ENCODE assay signal across 8 cellular contexts in genomic region chr12:49967042-49967776, GRCh38. TPM values are rescaled to one million over a fixed set of nuclear protein-coding genes. Genes with fewer than 3 reads are reported as not detected.
A peak's percentile ranks its signal among the peaks of the same experiment; 100 is the strongest.
DNase-seq lines count a peak whose midpoint lies in the region; ATAC-seq and TF ChIP-seq lines count a peak whose summit lies in the region.

No MANE protein-coding gene starts in this region.

- H3K4me3 ChIP-seq in HL-60 (replicated peaks; ENCODE audit: insufficient read depth, low read length): peak overlapping the region; percentile 32
- H3K4me3 ChIP-seq in endocrine pancreas (ENCODE audit: control insufficient read depth, insufficient read depth, low read length): no peak overlapping the region
- peak overlapping the region; percentile 21 for H3K4me3 ChIP-seq in mesodermal cell (ENCODE audit: extremely low read depth, insufficient read depth, low read length, poor library complexity, severe bottlenecking)

- peaks cover 17% of the 10 kb centered on the region for H3K27me3 ChIP-seq in HL-60 (ENCODE audit: insufficient read depth, poor library complexity, severe bottlenecking)
- H3K27me3 ChIP-seq in endocrine pancreas (ENCODE audit: control insufficient read depth, insufficient read depth, low read length): no peaks in the 10 kb centered on the region

- WGBS in mesodermal cell (ENCODE audit: insufficient coverage in 2 of 2), 2 experiments: 7 to 8% methylated on average over 28 of the region's 40 CpGs

- peak overlapping the region; percentile 43 for H3K9ac ChIP-seq in endocrine pancreas (ENCODE audit: control insufficient read depth, insufficient read depth, low read length)

- TF ChIP-seq CTCF in HL-60 (IDR thresholded peaks at IDR 0.05; ENCODE audit: insufficient read depth, low read length): peak; percentile 65

- H3K36me3 ChIP-seq in endocrine pancreas (ENCODE audit: control insufficient read depth, insufficient read depth, low read length) (no peaks in the 10 kb centered on the region), mesodermal cell (ENCODE audit: control insufficient read depth, insufficient read depth, low read length) (no peaks in the 10 kb centered on the region)

- DNase-seq in AG08396 (ENCODE audit: low spot score) (peak; percentile 92), HL-60 (ENCODE audit: low read depth in 1 of 2, low spot score in 1 of 2) (peak; percentile 77 to 87), NCI-H82 treated with DMSO at 0.1 percent for 48 hours (lab: John Stamatoyannopoulos, UW; ENCODE audit: unreplicated experiment) (peak; percentile 78)
- peak; percentile 69 to 98 (median 98) for DNase-seq in activated CD8-positive, alpha-beta memory T cell treated with anti-CD3 and anti-CD28 coated beads for 48 hours (ENCODE audit: low read depth in 2 of 3, low spot score in 2 of 3)
- DNase-seq in stimulated activated CD8-positive, alpha-beta memory T cell treated with anti-CD3 and anti-CD28 coated beads, Interleukin-12 subunit alpha, Interleukin-12 subunit beta, amount 100 ng/mL, for 4 hours (ENCODE audit: low read depth): peak; percentile 77

- ATAC-seq in GM19025 (IDR thresholded peaks at IDR 0.05; ENCODE audit: low read depth, unreplicated experiment): peak; percentile 72

- no peaks in the 10 kb centered on the region for H3K9me3 ChIP-seq in endocrine pancreas (ENCODE audit: control insufficient read depth, low read length)
- H3K9me3 ChIP-seq in mesodermal cell (ENCODE audit: control insufficient read depth, low read length): no peaks in the 10 kb centered on the region

- H3K4me1 ChIP-seq in endocrine pancreas (ENCODE audit: control insufficient read depth, insufficient read depth, low read length) (no peaks in the 10 kb centered on the region), mesodermal cell (ENCODE audit: control insufficient read depth, insufficient read depth, low read length, poor library complexity, severe bottlenecking) (peaks cover 7% of the 10 kb centered on the region)

- H3K27ac ChIP-seq in HL-60 (replicated peaks) (no peak overlapping the region), mesodermal cell (ENCODE audit: low read depth, low read length, severe bottlenecking) (no peak overlapping the region)

RNA-seq across cellular contexts. Expression of gene AQP5, which starts 5.5 kb away (rescaled TPM):
- 0.22 TPM for polyA plus RNA-seq in mesodermal cell (2013, experiment 1 of 2)
- polyA plus RNA-seq in mesodermal cell (2013, experiment 2 of 2): 0.35 TPM

RNA-seq across cellular contexts. Expression of gene AQP6, which starts 5.5 kb away (rescaled TPM):
- not detected for polyA plus RNA-seq in mesodermal cell (2013, experiment 1 of 2)
- not detected for polyA plus RNA-seq in mesodermal cell (2013, experiment 2 of 2)

RNA-seq across cellular contexts. Expression of gene AQP2, which starts 16.7 kb away (rescaled TPM):
- not detected for polyA plus RNA-seq in mesodermal cell (2013, experiment 1 of 2)
- not detected for polyA plus RNA-seq in mesodermal cell (2013, experiment 2 of 2)

RNA-seq across cellular contexts. Expression of gene RACGAP1, which starts 58.1 kb away (rescaled TPM):
- 47.1 TPM for polyA plus RNA-seq in mesodermal cell (2013, experiment 1 of 2)
- 52.9 TPM for polyA plus RNA-seq in mesodermal cell (2013, experiment 2 of 2)
